In the genomic region with DNA sequence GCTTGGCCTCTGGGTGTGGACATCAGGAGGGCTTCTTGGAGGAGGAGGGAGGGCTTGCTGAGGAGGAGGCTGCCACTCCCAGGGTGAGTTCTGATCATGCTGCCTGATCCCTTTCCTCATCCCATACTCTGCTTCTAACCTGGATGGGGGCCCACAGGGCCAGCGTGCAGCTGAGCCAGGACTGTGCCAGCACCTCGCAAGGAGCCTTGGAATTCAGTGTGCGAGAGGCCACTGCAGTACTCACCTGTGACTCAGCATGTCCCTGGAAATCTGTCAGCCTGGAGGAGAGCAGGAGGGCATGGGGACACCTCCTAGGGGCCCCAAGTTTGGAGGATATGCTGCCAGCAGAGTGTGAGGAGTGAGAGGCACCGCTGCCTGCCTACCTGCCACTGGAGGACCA, we compare ENCODE assay signal across 21 cellular contexts. TPM values are rescaled to one million over a fixed set of nuclear protein-coding genes. Genes with fewer than 3 reads are reported as not detected.
DNase-seq lines count a peak whose midpoint lies in the region; ATAC-seq and TF ChIP-seq lines count a peak whose summit lies in the region.
"Had no signal": no experiment of that assay in that cellular context is flagged by ENCODE, and none has a peak within 500 bp of the region (broad histone marks: within the 10 kb centered on the region; RNA-seq: fewer than 3 reads in every experiment).

No MANE protein-coding gene starts in this region.

- TF ChIP-seq CTCF in esophagus muscularis mucosa (IDR thresholded peaks at IDR 0.05): no peak
- TF ChIP-seq CTCF in thyroid gland (IDR thresholded peaks at IDR 0.05): no peak

- H3K4me1 ChIP-seq in esophagus muscularis mucosa (peaks cover 0 to 5% (median 0%) of the 10 kb centered on the region in 4 donors), thyroid gland (no peaks in the 10 kb centered on the region)
- H3K4me1 ChIP-seq: HAP-1 had no signal

- no peak overlapping the region for H3K4me3 ChIP-seq in H7 (ENCODE audit: insufficient read depth, low read depth, low read length)
- no peak overlapping the region for H3K4me3 ChIP-seq in esophagus muscularis mucosa
- H3K4me3 ChIP-seq in thyroid gland (replicated peaks in 1 of 3): no peak overlapping the region
- H3K4me3 ChIP-seq: HAP-1, K562 had no signal

- DNase-seq in H7: peak; percentile 11
- DNase-seq in caudate nucleus (lab: John Stamatoyannopoulos, UW): no peak
- peak; percentile 90 for DNase-seq in esophagus muscularis mucosa (ENCODE audit: extremely low spot score)
- no peak for DNase-seq in substantia nigra (lab: John Stamatoyannopoulos, UW)
- no peak for DNase-seq in thyroid gland
- no peak for DNase-seq in amygdala (lab: John Stamatoyannopoulos, UW)
- DNase-seq: C1 segment of cervical spinal cord; CD4-positive, CD25-positive, alpha-beta regulatory T cell; CD8-positive, alpha-beta memory T cell; COR-L47; DMS79; GDM1; HFFc6; IMR-90 had no signal

- no peak for ATAC-seq in HG03159 (IDR thresholded peaks at IDR 0.05; ENCODE audit: unreplicated experiment)
- no peak for ATAC-seq in GM19397 (IDR thresholded peaks at IDR 0.05; ENCODE audit: unreplicated experiment)
- ATAC-seq: K562 had no signal

- H3K27ac ChIP-seq in caudate nucleus (ENCODE audit: low read depth, low read length) (peak overlapping the region; percentile 85), esophagus muscularis mucosa (replicated peaks in 1 of 4) (no peak overlapping the region), substantia nigra (ENCODE audit: low read depth, low read length, poor library complexity, severe bottlenecking) (peak overlapping the region; percentile 95), thyroid gland (no peak overlapping the region)

- WGBS in esophagus muscularis mucosa: no CpG with 5 or more reads among the region's 4 CpGs
- 70 to 89% methylated on average over 4 of the region's 4 CpGs for WGBS in thyroid gland, 2 donors

- H3K9me3 ChIP-seq in esophagus muscularis mucosa: no peaks in the 10 kb centered on the region
- H3K9me3 ChIP-seq in thyroid gland: no peaks in the 10 kb centered on the region
- H3K9me3 ChIP-seq: HAP-1 had no signal

- peaks cover 13% of the 10 kb centered on the region for H3K27me3 ChIP-seq in H7 (ENCODE audit: control insufficient read depth, insufficient read depth, low read length)
- peaks cover 0 to 56% (median 1%) of the 10 kb centered on the region in 4 donors for H3K27me3 ChIP-seq in esophagus muscularis mucosa
- no peaks in the 10 kb centered on the region for H3K27me3 ChIP-seq in thyroid gland

- intact Hi-C loops in esophagus muscularis mucosa (cut with DNase I): no loop called here
- intact Hi-C loops in thyroid gland (cut with DNase I): no loop called here

- no peak for TF ChIP-seq EP300 in esophagus muscularis mucosa (IDR thresholded peaks at IDR 0.05)

- TF ChIP-seq POLR2A in esophagus muscularis mucosa (IDR thresholded peaks at IDR 0.05; ENCODE audit: low read depth): no peak
- TF ChIP-seq POLR2A in thyroid gland (IDR thresholded peaks at IDR 0.05): no peak

- H3K36me3 ChIP-seq in H7 (replicated peaks; ENCODE audit: control insufficient read depth, insufficient read depth, low read length): no peaks in the 10 kb centered on the region
- H3K36me3 ChIP-seq in esophagus muscularis mucosa: no peaks in the 10 kb centered on the region
- no peaks in the 10 kb centered on the region for H3K36me3 ChIP-seq in thyroid gland
- H3K36me3 ChIP-seq: HAP-1 had no signal

RNA-seq across cellular contexts. Expression of a gene that starts 4.2 kb away (rescaled TPM):
- 0.18 and 0.21 TPM in 2 replicates for total RNA-seq in H7 (2014; rRNA removed; shearing (Covaris generic))
- total RNA-seq in esophagus muscularis mucosa (not detected), thyroid gland (not detected)
- total RNA-seq: A172; B cell; CD4-positive, CD25-positive, alpha-beta regulatory T cell; CD8-positive, alpha-beta memory T cell; Daoy; HFFc6; IMR-90 had no signal

Comparison
In these comparisons a context has a peak if more than half of its experiments do, and no peak if none do; other contexts are left out.
1. DNase-seq: peak in H7 (single experiment) and esophagus muscularis mucosa (single experiment); none in caudate nucleus (0 of 61), substantia nigra (0 of 49), thyroid gland (0 of 2) and amygdala (0 of 56).
2. H3K27ac ChIP-seq: peak in caudate nucleus (single experiment) and substantia nigra (single experiment); none in esophagus muscularis mucosa (0 of 4) and thyroid gland (0 of 3).